In genomic region chr11:73295259-73295995, GRCh38 we compare ENCODE assay signal across 8 cellular contexts. TPM values are rescaled to one million over a fixed set of nuclear protein-coding genes. Genes with fewer than 3 reads are reported as not detected.
DNase-seq lines count a peak whose midpoint lies in the region; TF ChIP-seq lines count a peak whose summit lies in the region.

No MANE protein-coding gene starts in this region.

- peaks cover 21% of the 10 kb centered on the region for H3K27me3 Mint-ChIP-seq in activated T-cell treated with anti-CD3 and anti-CD28 coated beads, Interleukin-2, amount 50 U/mL, for 24 hours

- no peaks in the 10 kb centered on the region for H3K79me2 ChIP-seq in parathyroid adenoma

- no peak overlapping the region for H3K9ac ChIP-seq in parathyroid adenoma

- H3K27ac ChIP-seq in Peyer's patch (no peak overlapping the region), parathyroid adenoma (no peak overlapping the region)

- no peaks in the 10 kb centered on the region for H3K27me3 ChIP-seq in Peyer's patch
- no peaks in the 10 kb centered on the region for H3K27me3 ChIP-seq in parathyroid adenoma (ENCODE audit: control insufficient read depth, insufficient read depth, low read length)

- TF ChIP-seq POLR2A in Peyer's patch (IDR thresholded peaks at IDR 0.05) = peak in 1 of 2 donors; percentile 12

- H3K9me3 Mint-ChIP-seq in activated T-cell treated with anti-CD3 and anti-CD28 coated beads, Interleukin-2, amount 50 U/mL, for 24 hours = no peaks in the 10 kb centered on the region

- no peaks in the 10 kb centered on the region for H3K36me3 ChIP-seq in Peyer's patch
- no peaks in the 10 kb centered on the region for H3K36me3 ChIP-seq in parathyroid adenoma (ENCODE audit: control insufficient read depth, insufficient read depth, low read length)

- no peaks in the 10 kb centered on the region for H3K36me3 Mint-ChIP-seq in activated T-cell treated with anti-CD3 and anti-CD28 coated beads, Interleukin-2, amount 50 U/mL, for 24 hours (ENCODE audit: low read depth)

- peak; percentile 92 for DNase-seq in EH (ENCODE audit: low read depth)
- DNase-seq in HPDE6-E6E7 (ENCODE audit: extremely low spot score) = peak; percentile 43
- DNase-seq in Peyer's patch = peak; percentile 65 to 86 (median 73)
- peak; percentile 84 for DNase-seq in activated T-cell treated with anti-CD3 and anti-CD28 coated beads, Interleukin-2, amount 50 U/mL, for 24 hours
- peak; percentile 69 for DNase-seq in fibroblast of villous mesenchyme (ENCODE audit: low read depth)
- DNase-seq in ureter (ENCODE audit: low spot score) = peak; percentile 76
- DNase-seq in middle frontal gyrus (ENCODE audit: extremely low spot score, low spot score) = no peak

- H3K4me1 ChIP-seq in Peyer's patch (no peaks in the 10 kb centered on the region), parathyroid adenoma (no peaks in the 10 kb centered on the region)

- no peak overlapping the region for H3K4me3 Mint-ChIP-seq in activated T-cell treated with anti-CD3 and anti-CD28 coated beads, Interleukin-2, amount 50 U/mL, for 24 hours

- no peak overlapping the region for H2AFZ ChIP-seq in parathyroid adenoma

- H3K9me3 ChIP-seq in Peyer's patch (no peaks in the 10 kb centered on the region), parathyroid adenoma (ENCODE audit: control insufficient read depth, low read length) (no peaks in the 10 kb centered on the region)

- H3K4me2 ChIP-seq in parathyroid adenoma (ENCODE audit: low read length) = no peak overlapping the region

- no peak overlapping the region for H3K27ac Mint-ChIP-seq in activated T-cell treated with anti-CD3 and anti-CD28 coated beads, Interleukin-2, amount 50 U/mL, for 24 hours

- peaks cover 2% of the 10 kb centered on the region for H3K4me1 Mint-ChIP-seq in activated T-cell treated with anti-CD3 and anti-CD28 coated beads, Interleukin-2, amount 50 U/mL, for 24 hours (ENCODE audit: low read depth)

- H3K4me3 ChIP-seq in Peyer's patch (no peak overlapping the region), fibroblast of villous mesenchyme (ENCODE audit: low read depth, low read length) (no peak overlapping the region), parathyroid adenoma (ENCODE audit: low read depth, low read length) (no peak overlapping the region)

- peak; percentile 62 to 81 (median 74) for TF ChIP-seq CTCF in Peyer's patch (IDR thresholded peaks at IDR 0.05)
- peak; percentile 96 for TF ChIP-seq CTCF in fibroblast of villous mesenchyme (IDR thresholded peaks at IDR 0.05; ENCODE audit: insufficient read depth, low read depth, low read length)
- TF ChIP-seq CTCF in parathyroid adenoma (IDR thresholded peaks at IDR 0.05) = peak; percentile 74

RNA-seq across cellular contexts. Expression of gene ARHGEF17, which starts 12.6 kb away (rescaled TPM):
- total RNA-seq in Peyer's patch (10 to 100 TPM in 3 of 4 donors, 1 to 10 TPM in 1; 3.2 to 33.8 (median 17.4) TPM), fibroblast of villous mesenchyme (71.2 and 78.3 TPM in 2 replicates), ureter (71.5 TPM)

RNA-seq across cellular contexts. Expression of gene P2RY6, which starts 23.3 kb away (rescaled TPM):
- total RNA-seq in Peyer's patch (1 to 10 TPM in 3 of 4 donors, not detected in 1; 1.5 to 6.6 (median 2.3) TPM), fibroblast of villous mesenchyme (0.32 TPM in 1 of 2 replicates, not detected in the other), ureter (2.2 TPM)
